1 cellular context compared by ENCODE assay signal in genomic region chr14:71498151-71498734, GRCh38.
TF ChIP-seq lines count a peak whose summit lies in the region.

No MANE protein-coding gene starts in this region.

TF ChIP-seq in GM12878, 131 proteins besides CTCF, POLR2A, EP300 and RAD21 (continued from another document):
- TF ChIP-seq, protein P1, sequence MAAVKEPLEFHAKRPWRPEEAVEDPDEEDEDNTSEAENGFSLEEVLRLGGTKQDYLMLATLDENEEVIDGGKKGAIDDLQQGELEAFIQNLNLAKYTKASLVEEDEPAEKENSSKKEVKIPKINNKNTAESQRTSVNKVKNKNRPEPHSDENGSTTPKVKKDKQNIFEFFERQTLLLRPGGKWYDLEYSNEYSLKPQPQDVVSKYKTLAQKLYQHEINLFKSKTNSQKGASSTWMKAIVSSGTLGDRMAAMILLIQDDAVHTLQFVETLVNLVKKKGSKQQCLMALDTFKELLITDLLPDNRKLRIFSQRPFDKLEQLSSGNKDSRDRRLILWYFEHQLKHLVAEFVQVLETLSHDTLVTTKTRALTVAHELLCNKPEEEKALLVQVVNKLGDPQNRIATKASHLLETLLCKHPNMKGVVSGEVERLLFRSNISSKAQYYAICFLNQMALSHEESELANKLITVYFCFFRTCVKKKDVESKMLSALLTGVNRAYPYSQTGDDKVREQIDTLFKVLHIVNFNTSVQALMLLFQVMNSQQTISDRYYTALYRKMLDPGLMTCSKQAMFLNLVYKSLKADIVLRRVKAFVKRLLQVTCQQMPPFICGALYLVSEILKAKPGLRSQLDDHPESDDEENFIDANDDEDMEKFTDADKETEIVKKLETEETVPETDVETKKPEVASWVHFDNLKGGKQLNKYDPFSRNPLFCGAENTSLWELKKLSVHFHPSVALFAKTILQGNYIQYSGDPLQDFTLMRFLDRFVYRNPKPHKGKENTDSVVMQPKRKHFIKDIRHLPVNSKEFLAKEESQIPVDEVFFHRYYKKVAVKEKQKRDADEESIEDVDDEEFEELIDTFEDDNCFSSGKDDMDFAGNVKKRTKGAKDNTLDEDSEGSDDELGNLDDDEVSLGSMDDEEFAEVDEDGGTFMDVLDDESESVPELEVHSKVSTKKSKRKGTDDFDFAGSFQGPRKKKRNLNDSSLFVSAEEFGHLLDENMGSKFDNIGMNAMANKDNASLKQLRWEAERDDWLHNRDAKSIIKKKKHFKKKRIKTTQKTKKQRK (IDR thresholded peaks at IDR 0.05; ENCODE audit: low read depth, low read length), result no peak
- TF ChIP-seq MEF2B (IDR thresholded peaks at IDR 0.05; ENCODE audit: partially characterized antibody, poor library complexity, severe bottlenecking) (peak; percentile 16), WRNIP1 (IDR thresholded peaks at IDR 0.05; ENCODE audit: borderline replicate concordance, low read depth, low read length) (no peak), NR2F1 (conservative IDR thresholded peaks at IDR 0.05) (no peak), ESRRA (IDR thresholded peaks at IDR 0.05; ENCODE audit: low read length) (no peak), SMC3 (IDR thresholded peaks at IDR 0.05; ENCODE audit: borderline replicate concordance, low read length) (0 out of 2 replicates have a peak, but pooled peaks have one; percentile 6), PAX5 (IDR thresholded peaks at IDR 0.05; ENCODE audit: borderline replicate concordance, low read depth, low read length) (no peak), FOXK2 (IDR thresholded peaks at IDR 0.05) (no peak), ATF2 (IDR thresholded peaks at IDR 0.05; ENCODE audit: low read length) (no peak), MXI1 (IDR thresholded peaks at IDR 0.05; ENCODE audit: low read depth, low read length) (0 out of 2 replicates have a peak, but pooled peaks have one; percentile 37), NFXL1 (IDR thresholded peaks at IDR 0.05; ENCODE audit: borderline replicate concordance) (no peak)
- TF ChIP-seq, protein P2, sequence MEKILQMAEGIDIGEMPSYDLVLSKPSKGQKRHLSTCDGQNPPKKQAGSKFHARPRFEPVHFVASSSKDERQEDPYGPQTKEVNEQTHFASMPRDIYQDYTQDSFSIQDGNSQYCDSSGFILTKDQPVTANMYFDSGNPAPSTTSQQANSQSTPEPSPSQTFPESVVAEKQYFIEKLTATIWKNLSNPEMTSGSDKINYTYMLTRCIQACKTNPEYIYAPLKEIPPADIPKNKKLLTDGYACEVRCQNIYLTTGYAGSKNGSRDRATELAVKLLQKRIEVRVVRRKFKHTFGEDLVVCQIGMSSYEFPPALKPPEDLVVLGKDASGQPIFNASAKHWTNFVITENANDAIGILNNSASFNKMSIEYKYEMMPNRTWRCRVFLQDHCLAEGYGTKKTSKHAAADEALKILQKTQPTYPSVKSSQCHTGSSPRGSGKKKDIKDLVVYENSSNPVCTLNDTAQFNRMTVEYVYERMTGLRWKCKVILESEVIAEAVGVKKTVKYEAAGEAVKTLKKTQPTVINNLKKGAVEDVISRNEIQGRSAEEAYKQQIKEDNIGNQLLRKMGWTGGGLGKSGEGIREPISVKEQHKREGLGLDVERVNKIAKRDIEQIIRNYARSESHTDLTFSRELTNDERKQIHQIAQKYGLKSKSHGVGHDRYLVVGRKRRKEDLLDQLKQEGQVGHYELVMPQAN (conservative IDR thresholded peaks at IDR 0.05), result no peak
